Comparison of ENCODE assay signal across 12 cellular contexts in genomic region chr3:118782755-118783202, GRCh38.
DNase-seq lines count a peak whose midpoint lies in the region; ATAC-seq and TF ChIP-seq lines count a peak whose summit lies in the region.
"Had no signal": no experiment of that assay in that cellular context is flagged by ENCODE, and none has a peak within 500 bp of the region (broad histone marks: within the 10 kb centered on the region; RNA-seq: fewer than 3 reads in every experiment).

No MANE protein-coding gene starts in this region.

- H3K4me1 ChIP-seq in spleen: no peaks in the 10 kb centered on the region

- 14 to 37% (median 27%) methylated on average over 2 of the region's 2 CpGs for WGBS in spleen, 5 donors

- H3K27ac Mint-ChIP-seq in natural killer cell treated with Interleukin-12 subunit alpha and Interleukin-12 subunit beta and Interleukin-15 and Interleukin-18, amount 100 ng/mL, for 72 hours: no peak overlapping the region

- H3K36me3 ChIP-seq in kidney epithelial cell (ENCODE audit: control insufficient read depth, insufficient read depth, low read length): no peaks in the 10 kb centered on the region
- H3K36me3 ChIP-seq in spleen: no peaks in the 10 kb centered on the region
- H3K36me3 ChIP-seq: cardiac muscle cell had no signal

- H3K4me3 ChIP-seq in kidney epithelial cell (ENCODE audit: low read depth, low read length) (no peak overlapping the region), spleen (no peak overlapping the region)
- H3K4me3 ChIP-seq: cardiac muscle cell had no signal

- H3K4me1 Mint-ChIP-seq in natural killer cell treated with Interleukin-12 subunit alpha and Interleukin-12 subunit beta and Interleukin-15 and Interleukin-18, amount 100 ng/mL, for 72 hours (ENCODE audit: low read depth in 2 of 2): no peaks in the 10 kb centered on the region

- no peak for TF ChIP-seq POLR2A in spleen (IDR thresholded peaks at IDR 0.05)

- no peak overlapping the region for H3K4me3 Mint-ChIP-seq in natural killer cell treated with Interleukin-12 subunit alpha and Interleukin-12 subunit beta and Interleukin-15 and Interleukin-18, amount 100 ng/mL, for 72 hours

- peaks cover 5% of the 10 kb centered on the region for H3K9me3 Mint-ChIP-seq in natural killer cell treated with Interleukin-12 subunit alpha and Interleukin-12 subunit beta and Interleukin-15 and Interleukin-18, amount 100 ng/mL, for 72 hours

- peak; percentile 50 for DNase-seq in H4 (ENCODE audit: low spot score)
- peak; percentile 12 for DNase-seq in kidney epithelial cell (ENCODE audit: low read depth)
- DNase-seq in KG1 (lab: John Stamatoyannopoulos, UW): no peak
- DNase-seq in mesenteric fat pad (ENCODE audit: low spot score): no peak
- no peak for DNase-seq in spleen
- no peak for DNase-seq in natural killer cell treated with Interleukin-12 subunit alpha and Interleukin-12 subunit beta and Interleukin-15 and Interleukin-18, amount 100 ng/mL, for 72 hours (ENCODE audit: low spot score)
- DNase-seq: NCI-H2227 treated with DMSO at 0.1 percent for 48 hours; posterior cingulate gyrus; stimulated activated naive CD8-positive, alpha-beta T cell treated with anti-CD3 and anti-CD28 coated beads, Interleukin-15, Interleukin-2, amounts not matched to agents 100 U/mL and 50 U/mL, for 24 hours had no signal

- ATAC-seq in GM18907 (IDR thresholded peaks at IDR 0.05; ENCODE audit: unreplicated experiment) (peak; percentile 99), HG03521 (IDR thresholded peaks at IDR 0.05; ENCODE audit: unreplicated experiment) (peak; percentile 88)
- no peak for ATAC-seq in natural killer cell treated with Interleukin-12 subunit alpha and Interleukin-12 subunit beta and Interleukin-15 and Interleukin-18, amount 100 ng/mL, for 72 hours
- ATAC-seq: stimulated activated naive CD8-positive, alpha-beta T cell treated with anti-CD3 and anti-CD28 coated beads, Interleukin-15, Interleukin-2, amounts not matched to agents 100 U/mL and 50 U/mL, for 24 hours had no signal

- intact Hi-C loops in spleen (cut with DNase I; ENCODE audit: low total_unique reads): no loop called here

- peaks cover 0 to 10% of the 10 kb centered on the region in 2 donors for H3K27me3 Mint-ChIP-seq in natural killer cell treated with Interleukin-12 subunit alpha and Interleukin-12 subunit beta and Interleukin-15 and Interleukin-18, amount 100 ng/mL, for 72 hours

- H3K27ac ChIP-seq in spleen: no peak overlapping the region
- H3K27ac ChIP-seq: cardiac muscle cell had no signal

- H3K27me3 ChIP-seq in kidney epithelial cell (ENCODE audit: control insufficient read depth, insufficient read depth, low read length): no peaks in the 10 kb centered on the region
- H3K27me3 ChIP-seq in spleen (replicated peaks in 1 of 7): peaks cover 0 to 4% (median 0%) of the 10 kb centered on the region in 7 donors
- H3K27me3 ChIP-seq: cardiac muscle cell had no signal

- no peaks in the 10 kb centered on the region for H3K36me3 Mint-ChIP-seq in natural killer cell treated with Interleukin-12 subunit alpha and Interleukin-12 subunit beta and Interleukin-15 and Interleukin-18, amount 100 ng/mL, for 72 hours

- TF ChIP-seq CTCF in kidney epithelial cell (IDR thresholded peaks at IDR 0.05; ENCODE audit: insufficient read depth, low read length, poor library complexity, severe bottlenecking) (no peak), spleen (IDR thresholded peaks at IDR 0.05 in 8 of 11, conservative IDR thresholded peaks at IDR 0.05 in 3 of 11) (no peak)

- no peaks in the 10 kb centered on the region for H3K9me3 ChIP-seq in spleen

Comparison
In these comparisons a context has a peak if more than half of its experiments do, and no peak if none do; other contexts are left out.
1. ATAC-seq: peak in GM18907 (single experiment) and HG03521 (single experiment); none in natural killer cell treated with Interleukin-12 subunit alpha and Interleukin-12 subunit beta and Interleukin-15 and Interleukin-18, amount 100 ng/mL, for 72 hours (0 of 2).
2. DNase-seq: peak in H4 (single experiment) and kidney epithelial cell (single experiment); none in KG1 (single experiment), mesenteric fat pad (single experiment), spleen (single experiment) and natural killer cell treated with Interleukin-12 subunit alpha and Interleukin-12 subunit beta and Interleukin-15 and Interleukin-18, amount 100 ng/mL, for 72 hours (single experiment).